ENCODE assay signal across 12 cellular contexts in genomic region chr17:7067198-7067597, GRCh38. TPM values are rescaled to one million over a fixed set of nuclear protein-coding genes. Genes with fewer than 3 reads are reported as not detected.
"Had no signal": no experiment of that assay in that cellular context is flagged by ENCODE, and none has a peak within 500 bp of the region (broad histone marks: within the 10 kb centered on the region; RNA-seq: fewer than 3 reads in every experiment).

No MANE protein-coding gene starts in this region.

- H3K9me3 ChIP-seq: HAP-1 had no signal

- H3K4me3 ChIP-seq: GM23248, GM23338, HAP-1 had no signal

- DNase-seq: GM23248, GOT3, H7, H9, HCEC 1CT, HFFc6 had no signal

- ATAC-seq: GM23338, HCT116 had no signal

- H2AFZ ChIP-seq: GM23248, GM23338 had no signal

- H3K36me3 ChIP-seq: HAP-1 had no signal

- FAIRE-seq: H1, H54 had no signal

- H3K27ac ChIP-seq: GM23248 had no signal

- H3K9ac ChIP-seq: GM23248 had no signal

- H3K4me2 ChIP-seq: GM23338 had no signal

RNA-seq across cellular contexts. Expression of gene CLEC10A, which starts 12.9 kb away (rescaled TPM):
- total RNA-seq: GM23248, GM23338, H1, H4, H7, H9, HFFc6 had no signal
- polyA plus RNA-seq: GM23248, GM23338, H1 had no signal

RNA-seq across cellular contexts. Expression of gene SLC16A11, which starts 23.3 kb away (rescaled TPM):
- total RNA-seq: GM23248, H4, HFFc6 had no signal

RNA-seq across cellular contexts. Expression of gene SLC16A13, which starts 31.4 kb away (rescaled TPM):
- total RNA-seq: GM23248 had no signal

RNA-seq across cellular contexts. Expression of gene BCL6B, which starts 44.3 kb away (rescaled TPM):
- total RNA-seq: GM23248, H4, HFFc6 had no signal
- polyA plus RNA-seq: GM23248 had no signal

RNA-seq across cellular contexts. Expression of gene ASGR2, which starts 47.4 kb away (rescaled TPM):
- total RNA-seq: GM23248, H1, H7, H9, HFFc6 had no signal
- polyA plus RNA-seq: GM23248, GM23338 had no signal
